Comparison of ENCODE assay signal across 8 cellular contexts in genomic region chr15:34223904-34224596, GRCh38. TPM values are rescaled to one million over a fixed set of nuclear protein-coding genes. Genes with fewer than 3 reads are reported as not detected.
DNase-seq lines count a peak whose midpoint lies in the region; ATAC-seq and TF ChIP-seq lines count a peak whose summit lies in the region.

No MANE protein-coding gene starts in this region.

- peak overlapping the region; percentile 87 to 99 (median 96) for H3K4me3 Mint-ChIP-seq in brain

- H3K4me1 Mint-ChIP-seq in brain, result peaks cover 38% of the 10 kb centered on the region

- peak overlapping the region; percentile 83 for H3K27ac ChIP-seq in substantia nigra (ENCODE audit: low read depth, low read length, poor library complexity, severe bottlenecking)

- H3K9me3 Mint-ChIP-seq in brain, result peaks cover 0 to 4% (median 0%) of the 10 kb centered on the region in 5 experiments

- peak; percentile 36 for ATAC-seq in left colon
- no peak for ATAC-seq in GM18870 (IDR thresholded peaks at IDR 0.05; ENCODE audit: unreplicated experiment)
- ATAC-seq in HG03378 (IDR thresholded peaks at IDR 0.05; ENCODE audit: unreplicated experiment), result no peak

- peaks cover 29% of the 10 kb centered on the region for H3K36me3 Mint-ChIP-seq in brain

- H3K27ac Mint-ChIP-seq in brain, result peak overlapping the region; percentile 95 to 98 (median 97)

- TF ChIP-seq CTCF in brain (conservative IDR thresholded peaks at IDR 0.05), result no peak

- DNase-seq in GDM1 (lab: John Stamatoyannopoulos, UW), result peak; percentile 4
- peak; percentile 19 for DNase-seq in LoVo (ENCODE audit: low spot score)
- DNase-seq in left colon, result peak in 1 of 2 donors; percentile 11
- peak in 4 of 49 donors; percentile 0 to 1 (median 1) for DNase-seq in substantia nigra (lab: John Stamatoyannopoulos, UW)
- no peak for DNase-seq in effector CD8-positive, alpha-beta T cell (lab: John Stamatoyannopoulos, UW)

- intact Hi-C loops in left colon (cut with DNase I, micrococcal nuclease), result loop anchor here in 1 of 2 donors (5.0 kb wide), 1 partner anchor 122 kb away; the partner anchor contains the start of genes EMC7 and PGBD4

- peaks cover 19% of the 10 kb centered on the region for H3K27me3 Mint-ChIP-seq in brain

RNA-seq across cellular contexts. Expression of gene EMC4, which starts 0.8 kb away (rescaled TPM):
- polyA plus RNA-seq in brain (ENCODE audit: insufficient read depth, low read depth, low replicate concordance), result 200 TPM
- 10 to 100 TPM; 67.0 to 74.7 TPM for total RNA-seq in left colon

RNA-seq across cellular contexts. Expression of gene KATNBL1, which starts 14.2 kb away (rescaled TPM):
- 7.3 TPM for polyA plus RNA-seq in brain (ENCODE audit: insufficient read depth, low read depth, low replicate concordance)
- 10 to 100 TPM; 33.7 to 41.4 TPM for total RNA-seq in left colon
